Comparison of ENCODE assay signal across 27 cellular contexts in the genomic region with DNA sequence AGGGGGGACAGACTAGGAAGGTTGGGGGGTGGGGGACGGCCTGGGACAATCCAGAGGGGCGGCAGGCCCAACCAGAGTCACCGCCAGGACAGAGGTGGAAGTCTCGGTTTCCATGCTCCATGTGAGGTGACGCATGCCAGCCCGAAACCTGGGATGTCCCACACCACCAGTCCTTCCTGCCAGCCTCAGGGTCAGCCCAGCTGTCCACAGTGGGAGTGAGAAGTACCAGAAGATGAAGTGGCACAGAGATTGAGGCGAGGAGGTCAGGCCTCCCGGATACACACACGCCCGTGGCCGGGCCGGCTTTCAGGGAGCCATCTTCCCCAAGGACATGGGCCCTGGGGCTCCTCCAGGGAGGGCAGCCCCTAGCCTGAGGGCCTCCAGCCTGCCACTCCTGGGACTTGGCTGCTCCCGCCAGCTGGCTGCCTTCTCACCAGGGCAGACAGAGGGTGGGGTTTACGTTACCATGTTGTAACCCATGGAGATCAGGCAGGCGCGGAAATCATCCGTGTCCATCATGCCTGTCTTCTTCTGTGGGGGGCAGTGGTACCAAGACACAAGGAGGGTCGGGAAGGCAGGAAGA.
A peak's percentile ranks its signal among the peaks of the same experiment; 100 is the strongest.
DNase-seq lines count a peak whose midpoint lies in the region; ATAC-seq and TF ChIP-seq lines count a peak whose summit lies in the region.
"Had no signal": no experiment of that assay in that cellular context is flagged by ENCODE, and none has a peak within 500 bp of the region (broad histone marks: within the 10 kb centered on the region; RNA-seq: fewer than 3 reads in every experiment).

No MANE protein-coding gene starts in this region.

- TF ChIP-seq CTCF in gastroesophageal sphincter (IDR thresholded peaks at IDR 0.05) (no peak), sigmoid colon (IDR thresholded peaks at IDR 0.05) (no peak)

- no peaks in the 10 kb centered on the region for H3K27me3 Mint-ChIP-seq in stimulated activated naive CD8-positive, alpha-beta T cell treated with anti-CD3 and anti-CD28 coated beads, Interleukin-15, Interleukin-2, amounts not matched to agents 100 ng/mL and 50 ng/mL, for 24 hours
- H3K27me3 Mint-ChIP-seq: activated CD8-positive, alpha-beta T cell treated with anti-CD3 and anti-CD28 coated beads for 36 hours; CD4-positive, alpha-beta T cell had no signal

- no peak for DNase-seq in stimulated activated naive CD8-positive, alpha-beta T cell treated with anti-CD3 and anti-CD28 coated beads, Interleukin-15, Interleukin-2, amounts not matched to agents 100 U/mL and 50 U/mL, for 24 hours
- peak; percentile 69 for DNase-seq in sigmoid colon
- DNase-seq in stimulated activated CD4-positive, alpha-beta T cell treated with anti-CD3 and anti-CD28 coated beads, Interleukin-4, amount 100 ng/mL, for 4 hours, result no peak
- DNase-seq: activated CD8-positive, alpha-beta memory T cell treated with anti-CD3 and anti-CD28 coated beads, Interleukin-2, amount 50 U/mL, for 48 hours; activated CD8-positive, alpha-beta T cell treated with anti-CD3 and anti-CD28 coated beads for 36 hours; activated naive CD4-positive, alpha-beta T cell treated with anti-CD3 and anti-CD28 coated beads, Interleukin-2, amount 50 U/mL, for 16 hours; anterior cingulate cortex; CD4-positive, alpha-beta T cell; DMS 273 treated with DMSO at 0.1 percent for 48 hours; hypothalamus; left colon; NCI-H1417; NCI-H2029 treated with DMSO at 0.1 percent for 48 hours; NCI-H526; NK-92 treated with Interleukin-12 subunit alpha and Interleukin-12 subunit beta, amount 100 ng/mL, for 24 hours; Right ventricle myocardium superior; stimulated activated CD4-positive, alpha-beta T cell treated with anti-CD3 and anti-CD28 coated beads, Interleukin-4, amount 100 ng/mL, for 24 hours; testis had no signal

- H3K27me3 ChIP-seq in gastroesophageal sphincter, result no peaks in the 10 kb centered on the region
- no peaks in the 10 kb centered on the region for H3K27me3 ChIP-seq in sigmoid colon
- H3K27me3 ChIP-seq: testis, vagina had no signal

- H3K4me3 ChIP-seq in gastroesophageal sphincter (no peak overlapping the region), sigmoid colon (no peak overlapping the region)
- H3K4me3 ChIP-seq: GM12878, prostate gland, testis, vagina had no signal

- no peaks in the 10 kb centered on the region for H3K9me3 Mint-ChIP-seq in stimulated activated naive CD8-positive, alpha-beta T cell treated with anti-CD3 and anti-CD28 coated beads, Interleukin-15, Interleukin-2, amounts not matched to agents 100 ng/mL and 50 ng/mL, for 24 hours
- H3K9me3 Mint-ChIP-seq: activated CD8-positive, alpha-beta T cell treated with anti-CD3 and anti-CD28 coated beads for 36 hours; CD4-positive, alpha-beta T cell had no signal

- intact Hi-C loops in sigmoid colon (cut with DNase I), result no loop called here

- ATAC-seq in stimulated activated naive CD8-positive, alpha-beta T cell treated with anti-CD3 and anti-CD28 coated beads, Interleukin-15, Interleukin-2, amounts not matched to agents 100 U/mL and 50 U/mL, for 24 hours, result no peak
- ATAC-seq in gastroesophageal sphincter (no peak), HG02642 (IDR thresholded peaks at IDR 0.05; ENCODE audit: poor library complexity, unreplicated experiment) (no peak), GM18505 (IDR thresholded peaks at IDR 0.05; ENCODE audit: unreplicated experiment) (no peak), HG02885 (IDR thresholded peaks at IDR 0.05; ENCODE audit: poor library complexity, unreplicated experiment) (no peak)
- ATAC-seq: activated CD8-positive, alpha-beta T cell treated with anti-CD3 and anti-CD28 coated beads for 36 hours; GM12878; left colon had no signal

- H3K4me1 ChIP-seq in gastroesophageal sphincter, result peaks cover 0 to 38% (median 0%) of the 10 kb centered on the region in 3 donors
- H3K4me1 ChIP-seq in sigmoid colon, result peaks cover 0 to 39% (median 25%) of the 10 kb centered on the region in 4 donors
- H3K4me1 ChIP-seq: prostate gland, testis, vagina had no signal

- TF ChIP-seq POLR2A in gastroesophageal sphincter (IDR thresholded peaks at IDR 0.05) (no peak), sigmoid colon (IDR thresholded peaks at IDR 0.05) (no peak), GM18505 (IDR thresholded peaks at IDR 0.05; ENCODE audit: borderline replicate concordance, extremely low read depth, insufficient read depth, insufficient read length) (no peak)

- no peak overlapping the region for H3K4me3 Mint-ChIP-seq in stimulated activated naive CD8-positive, alpha-beta T cell treated with anti-CD3 and anti-CD28 coated beads, Interleukin-15, Interleukin-2, amounts not matched to agents 100 ng/mL and 50 ng/mL, for 24 hours
- H3K4me3 Mint-ChIP-seq: activated CD8-positive, alpha-beta T cell treated with anti-CD3 and anti-CD28 coated beads for 36 hours; CD4-positive, alpha-beta T cell had no signal

- H3K36me3 ChIP-seq in gastroesophageal sphincter (peaks cover 0 to 100% of the 10 kb centered on the region in 2 donors), sigmoid colon (peaks cover 86 to 100% (median 95%) of the 10 kb centered on the region in 4 donors)

- H3K4me1 Mint-ChIP-seq in stimulated activated naive CD8-positive, alpha-beta T cell treated with anti-CD3 and anti-CD28 coated beads, Interleukin-15, Interleukin-2, amounts not matched to agents 100 ng/mL and 50 ng/mL, for 24 hours (ENCODE audit: low read depth), result no peaks in the 10 kb centered on the region

- H3K27ac ChIP-seq in gastroesophageal sphincter (peak overlapping the region in 3 of 4 donors; percentile 74 to 99 (median 74)), sigmoid colon (peak overlapping the region; percentile 71 to 100 (median 99))
- H3K27ac ChIP-seq: KMS-11, prostate gland, testis, vagina had no signal

- 72% methylated on average over 9 of the region's 18 CpGs; no CpG with 5 or more reads in 1 of the 2 donors for WGBS in gastroesophageal sphincter (ENCODE audit: low coverage in 1 of 2), 2 donors
- 91 to 95% methylated on average over 18 of the region's 18 CpGs for WGBS in sigmoid colon, 2 donors

- H3K9me3 ChIP-seq in gastroesophageal sphincter (no peaks in the 10 kb centered on the region), sigmoid colon (no peaks in the 10 kb centered on the region)
- H3K9me3 ChIP-seq: prostate gland, testis, vagina had no signal

- H3K27ac Mint-ChIP-seq in stimulated activated naive CD8-positive, alpha-beta T cell treated with anti-CD3 and anti-CD28 coated beads, Interleukin-15, Interleukin-2, amounts not matched to agents 100 ng/mL and 50 ng/mL, for 24 hours, result peak overlapping the region; percentile 5
- H3K27ac Mint-ChIP-seq: activated CD8-positive, alpha-beta T cell treated with anti-CD3 and anti-CD28 coated beads for 36 hours; CD4-positive, alpha-beta T cell had no signal

- H3K36me3 Mint-ChIP-seq in stimulated activated naive CD8-positive, alpha-beta T cell treated with anti-CD3 and anti-CD28 coated beads, Interleukin-15, Interleukin-2, amounts not matched to agents 100 ng/mL and 50 ng/mL, for 24 hours (ENCODE audit: low read depth), result peaks cover 69% of the 10 kb centered on the region

- no peak for TF ChIP-seq EP300 in gastroesophageal sphincter (IDR thresholded peaks at IDR 0.05)
- no peak for TF ChIP-seq EP300 in sigmoid colon (IDR thresholded peaks at IDR 0.05)
